In the genomic region with DNA sequence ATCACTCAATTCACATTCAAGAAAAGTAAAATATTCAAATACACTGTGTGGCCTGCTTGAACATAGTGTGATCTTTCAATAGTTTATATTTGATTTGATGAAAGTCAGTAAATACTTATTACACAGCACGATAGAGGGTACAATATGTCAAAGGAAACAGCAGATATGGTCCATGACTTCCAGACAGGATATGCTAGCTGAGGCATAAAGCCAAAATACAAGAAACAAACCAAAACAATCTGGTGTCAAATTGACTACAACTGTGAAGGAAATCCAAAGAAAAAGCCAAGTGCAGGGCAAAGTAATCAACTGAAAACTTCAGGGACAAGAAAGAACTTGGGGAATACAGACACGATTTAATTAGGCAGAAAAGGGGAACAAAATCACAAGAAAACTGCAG, we compare ENCODE assay signal across 15 cellular contexts. TPM values are rescaled to one million over a fixed set of nuclear protein-coding genes. Genes with fewer than 3 reads are reported as not detected.
"Had no signal": no experiment of that assay in that cellular context is flagged by ENCODE, and none has a peak within 500 bp of the region (broad histone marks: within the 10 kb centered on the region; RNA-seq: fewer than 3 reads in every experiment).

No MANE protein-coding gene starts in this region.

- H3K4me1 Mint-ChIP-seq: mesothelial cell of epicardium had no signal

- H3K27me3 ChIP-seq: cardiac muscle cell, gastroesophageal sphincter, hepatocyte, neutrophil, thyroid gland, uterus had no signal

- H3K4me3 Mint-ChIP-seq: mesothelial cell of epicardium had no signal

- ATAC-seq: gastroesophageal sphincter had no signal

- FAIRE-seq: colon, small intestine had no signal

- H3K36me3 ChIP-seq: uterus had no signal

- H3K4me2 ChIP-seq: hepatocyte had no signal

- H3K27ac Mint-ChIP-seq: mesothelial cell of epicardium had no signal

- H3K4me3 ChIP-seq: cardiac muscle cell, gastroesophageal sphincter, hepatocyte, thyroid gland, uterus had no signal

- H3K27ac ChIP-seq: cardiac muscle cell, gastroesophageal sphincter, hepatocyte, neutrophil, thyroid gland, uterus had no signal

- H3K4me1 ChIP-seq: uterus had no signal

- H2AFZ ChIP-seq: hepatocyte had no signal

- H3K9me3 ChIP-seq: gastroesophageal sphincter, neutrophil, thyroid gland, uterus had no signal

- DNase-seq: activated CD4-positive, CD25-positive, alpha-beta regulatory T cell treated with anti-CD3 and anti-CD28 coated beads, Interleukin-2, amount 50 U/mL, for 72 hours; activated gamma-delta T cell treated with Interleukin-2 at 50 U/mL for 16 hours; posterior cingulate gyrus; small intestine; thyroid gland; uterus had no signal

RNA-seq across cellular contexts. Expression of a gene that starts 41.1 kb away (rescaled TPM):
- total RNA-seq: cardiac muscle cell, gastroesophageal sphincter, hepatocyte, kidney epithelial cell, liver, mesothelial cell of epicardium, myocyte, thyroid gland, uterus had no signal
- polyA plus RNA-seq: cardiac muscle cell, liver, small intestine had no signal
